1 cellular context compared by ENCODE assay signal in genomic region chr19:36014029-36014924, GRCh38.
TF ChIP-seq lines count a peak whose summit lies in the region.

ALKBH6 (minus strand) TSS chr19:36014213; CDS start chr19:36013397, 816 bp downstream.

TF ChIP-seq in H1, 55 proteins besides CTCF, POLR2A, EP300 and RAD21 (continued from another document):
- TF ChIP-seq CTBP2 (IDR thresholded peaks at IDR 0.05; ENCODE audit: borderline replicate concordance, insufficient read depth, insufficient read length, low read length) (no peak), TAF1 (IDR thresholded peaks at IDR 0.05; ENCODE audit: low read depth, low read length) (peak; percentile 45; the same call in 1 of the 2 replicates), CHD7 (IDR thresholded peaks at IDR 0.05; ENCODE audit: insufficient replicate concordance, low read length) (no peak), BACH1 (IDR thresholded peaks at IDR 0.05; ENCODE audit: low read length) (peak; percentile 24; the same call in 1 of the 2 replicates), E2F6 (IDR thresholded peaks at IDR 0.05) (0 out of 2 replicates have a peak, but pooled peaks have one; percentile 20), USF2 (IDR thresholded peaks at IDR 0.05; ENCODE audit: low read length) (no peak), TCF12 (IDR thresholded peaks at IDR 0.05; ENCODE audit: low read depth, low read length) (no peak), JUN (IDR thresholded peaks at IDR 0.05; ENCODE audit: low read depth, low read length) (no peak), ZNF274 (IDR thresholded peaks at IDR 0.05; ENCODE audit: borderline replicate concordance, extremely low read depth, low read length) (no peak), TEAD4 (IDR thresholded peaks at IDR 0.05; ENCODE audit: low read depth, low read length) (no peak), CBX5 (IDR thresholded peaks at IDR 0.05; ENCODE audit: low read depth, low read length) (no peak), YY1 (IDR thresholded peaks at IDR 0.05; ENCODE audit: low read depth, low read length) (0 out of 2 replicates have a peak, but pooled peaks have one; percentile 4), SIN3A (conservative IDR thresholded peaks at IDR 0.05 in 1 of 2, IDR thresholded peaks at IDR 0.05 in 1 of 2; ENCODE audit: low read depth in 1 of 2, low read length in 2 of 2) (peak; percentile 77 to 78; a peak in 3 of 4 replicates), MAX (IDR thresholded peaks at IDR 0.05) (peak; percentile 54), PHF8 (conservative IDR thresholded peaks at IDR 0.05; ENCODE audit: low read depth, low read length) (peak; percentile 25; the same call in 1 of the 2 replicates)
